In the genomic region with DNA sequence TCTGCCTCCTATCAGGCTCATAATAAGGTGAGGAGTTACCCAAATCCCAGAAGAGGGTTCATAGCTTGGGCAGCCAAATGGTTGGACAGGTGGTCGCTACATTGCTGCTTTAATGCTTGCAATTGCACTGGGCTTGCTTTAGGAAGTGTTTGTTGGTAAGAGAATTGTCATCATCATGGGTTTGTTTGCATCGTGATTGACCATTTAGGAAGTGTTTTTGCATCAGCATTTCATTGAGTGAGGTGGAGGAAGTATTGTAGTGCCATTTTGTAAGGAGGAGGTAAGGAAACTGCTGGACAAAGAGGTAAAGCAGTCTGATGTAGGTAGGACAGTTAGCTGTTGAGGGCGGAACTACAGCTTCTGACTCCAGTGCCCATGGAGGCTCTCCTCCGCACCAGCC, we compare ENCODE assay signal across 20 cellular contexts.
DNase-seq lines count a peak whose midpoint lies in the region; ATAC-seq, FAIRE-seq and TF ChIP-seq lines count a peak whose summit lies in the region.
"Had no signal": no experiment of that assay in that cellular context is flagged by ENCODE, and none has a peak within 500 bp of the region (broad histone marks: within the 10 kb centered on the region; RNA-seq: fewer than 3 reads in every experiment).

No MANE protein-coding gene starts in this region.

- peak overlapping the region; percentile 7 for H3K4me3 Mint-ChIP-seq in glutamatergic neuron (ENCODE audit: unreplicated experiment)

- H3K36me3 ChIP-seq in HepG2 (replicated peaks in 1 of 2; ENCODE audit: control insufficient read depth in 1 of 2, insufficient read depth in 2 of 2, low read length in 2 of 2) = peaks cover 0 to 5% of the 10 kb centered on the region in 2 experiments; a peak in 2 of 5 replicates
- H3K36me3 ChIP-seq in right lobe of liver = no peaks in the 10 kb centered on the region
- H3K36me3 ChIP-seq in neuronal stem cell (replicated peaks in 1 of 2; ENCODE audit: control insufficient read depth in 2 of 2, insufficient read depth in 2 of 2, low read length in 2 of 2) = peaks cover 0 to 6% of the 10 kb centered on the region in 2 donors
- H3K36me3 ChIP-seq: SJCRH30 had no signal

- WGBS in HepG2 (ENCODE audit: low lambda C conversion rate) = 99% methylated on average over 4 of the region's 4 CpGs
- 96% methylated on average over 4 of the region's 4 CpGs for WGBS in right lobe of liver (ENCODE audit: insufficient coverage, low coverage, low lambda C conversion rate, missing lambda C conversion rate)
- WGBS in neuronal stem cell (ENCODE audit: extremely low coverage in 2 of 2, insufficient read length in 2 of 2, insufficient replicate concordance in 1 of 2), 2 donors = no CpG with 5 or more reads among the region's 4 CpGs

- H4K8ac ChIP-seq in neuronal stem cell (ENCODE audit: low read depth, low read length) = no peak overlapping the region

- peak overlapping the region; percentile 74 for H3K27ac Mint-ChIP-seq in glutamatergic neuron (ENCODE audit: unreplicated experiment)

- POLR2A ChIA-PET in HepG2 (lab: Yijun Ruan, JAX) = no interaction called here

- peaks cover 7% of the 10 kb centered on the region for H3K4me1 ChIP-seq in HepG2 (ENCODE audit: insufficient read depth, low read length)
- H3K4me1 ChIP-seq in right lobe of liver = peaks cover 0 to 12% (median 4%) of the 10 kb centered on the region in 4 donors
- H3K4me1 ChIP-seq in neuronal stem cell (ENCODE audit: control insufficient read depth in 2 of 2, insufficient read depth in 1 of 2, low read depth in 1 of 2, low read length in 2 of 2) = peaks cover 5 to 8% of the 10 kb centered on the region in 2 donors

- H3K4me2 ChIP-seq in HepG2 (ENCODE audit: low read depth, low read length) (no peak overlapping the region), neuronal stem cell (ENCODE audit: insufficient read depth, low read length, poor library complexity, severe bottlenecking) (no peak overlapping the region)
- H3K4me2 ChIP-seq: PC-9 had no signal

- no peak for ATAC-seq in HepG2
- no peak for ATAC-seq in right lobe of liver
- no peak for ATAC-seq in HG03097 (IDR thresholded peaks at IDR 0.05; ENCODE audit: low FRiP score, unreplicated experiment)
- no peak for ATAC-seq in GM19328 (IDR thresholded peaks at IDR 0.05; ENCODE audit: unreplicated experiment)
- ATAC-seq: Right ventricle myocardium inferior, SK-N-SH treated with all-trans-retinoic acid at 6 μM for 48 hours had no signal

- H3K9me3 ChIP-seq in HepG2 (ENCODE audit: low read length) (no peaks in the 10 kb centered on the region), right lobe of liver (no peaks in the 10 kb centered on the region), neuronal stem cell (replicated peaks in 1 of 2; ENCODE audit: control insufficient read depth in 2 of 2, insufficient read depth in 1 of 2, low read depth in 1 of 2, low read length in 2 of 2) (no peaks in the 10 kb centered on the region)
- H3K9me3 ChIP-seq: SJCRH30 had no signal

- H3K9ac ChIP-seq in HepG2 (ENCODE audit: insufficient read depth, low read depth, low read length) (no peak overlapping the region), neuronal stem cell (ENCODE audit: low read depth, low read length, poor library complexity) (peak overlapping the region; percentile 15)

- peaks cover 18% of the 10 kb centered on the region; the same call in 1 of the 2 replicates for H4K20me1 ChIP-seq in HepG2 (ENCODE audit: insufficient read depth, low read length)

- BruUV-seq in HepG2 (replicated peaks; lab: Mats Ljungman, UMichigan) = no TSS peak

- TF ChIP-seq RAD21 in HepG2 (CRISPR knock-in tag; IDR thresholded peaks at IDR 0.05) = no peak

- intact Hi-C loops in HepG2 (cut with micrococcal nuclease; ENCODE audit: unreplicated experiment) (no loop called here), right lobe of liver (cut with DNase I) (no loop called here)

- peaks cover 82% of the 10 kb centered on the region for H3K79me2 ChIP-seq in HepG2 (ENCODE audit: insufficient read depth, low read length)

- no peak overlapping the region for H2AK5ac ChIP-seq in neuronal stem cell (ENCODE audit: low read depth, low read length)

- no peaks in the 10 kb centered on the region for H3K27me3 ChIP-seq in HepG2 (ENCODE audit: control insufficient read depth in 1 of 2, insufficient read depth in 2 of 2, low read length in 2 of 2)
- no peaks in the 10 kb centered on the region for H3K27me3 ChIP-seq in right lobe of liver
- no peaks in the 10 kb centered on the region for H3K27me3 ChIP-seq in neuronal stem cell (ENCODE audit: control insufficient read depth in 3 of 3, insufficient read depth in 3 of 3, low read depth in 1 of 3, low read length in 3 of 3)
- H3K27me3 ChIP-seq: SJCRH30 had no signal

- no peak overlapping the region for H4K91ac ChIP-seq in neuronal stem cell (ENCODE audit: low read depth, low read length, poor library complexity)

- H3K4me3 ChIP-seq in HepG2 (replicated peaks in 1 of 3; ENCODE audit: insufficient read depth in 1 of 3, low read depth in 2 of 3, low read length in 3 of 3) = no peak overlapping the region
- H3K4me3 ChIP-seq in right lobe of liver = no peak overlapping the region
- H3K4me3 ChIP-seq in neuronal stem cell (ENCODE audit: low read length in 2 of 2) = no peak overlapping the region
- H3K4me3 ChIP-seq: PC-9, SJCRH30 had no signal

- TF ChIP-seq EP300 in HepG2 (IDR thresholded peaks at IDR 0.05; ENCODE audit: low read depth in 2 of 2, low read length in 2 of 2) (no peak), HepG2 (CRISPR knock-in tag; IDR thresholded peaks at IDR 0.05; ENCODE audit: borderline replicate concordance) (no peak)

- H3K4me1 Mint-ChIP-seq in glutamatergic neuron (ENCODE audit: low read depth, unreplicated experiment) = peaks cover 66% of the 10 kb centered on the region

- H3K14ac ChIP-seq in neuronal stem cell (ENCODE audit: low read length) = no peak overlapping the region

- no peak for DNase-seq in HepG2 (ENCODE audit: low spot score)
- DNase-seq in right lobe of liver = no peak
- DNase-seq in glutamatergic neuron = no peak
- DNase-seq in neuronal stem cell (ENCODE audit: low spot score) = no peak
- DNase-seq in activated CD8-positive, alpha-beta memory T cell treated with anti-CD3 and anti-CD28 coated beads, Interleukin-2, amount 50 U/mL, for 48 hours = no peak
- DNase-seq: CD4-positive, CD25-positive, alpha-beta regulatory T cell; H7; NCI-H1105 treated with DMSO at 0.1 percent for 48 hours; NCI-H2029; NCI-H446; NCI-H524 treated with DMSO at 0.1 percent for 48 hours; NCI-H82; NK-92 treated with Interleukin-12 subunit alpha and Interleukin-12 subunit beta, amount 100 ng/mL, for 24 hours; PC-9; SJCRH30 had no signal

- no peak overlapping the region for H2BK5ac ChIP-seq in neuronal stem cell (ENCODE audit: low read length)

- H3K18ac ChIP-seq in neuronal stem cell (ENCODE audit: low read length) = peak overlapping the region; percentile 58

- in situ Hi-C loops in HepG2 (cut with HindIII; ENCODE audit: extremely low pct_ligation_motif_present, low pct_unique_long_range_greater_than_20kb) = loop anchor here (25.0 kb wide), 1 partner anchor 316 kb away; no protein-coding TSS in a partner anchor

- peaks cover 12% of the 10 kb centered on the region for H3K27me3 Mint-ChIP-seq in glutamatergic neuron (ENCODE audit: unreplicated experiment)
- H3K27me3 Mint-ChIP-seq: CD4-positive, CD25-positive, alpha-beta regulatory T cell had no signal

- H3K4ac ChIP-seq in neuronal stem cell (ENCODE audit: low read length) = no peak overlapping the region

- TF ChIP-seq CTCF in HepG2 (CRISPR knock-in tag; IDR thresholded peaks at IDR 0.05) (no peak), right lobe of liver (IDR thresholded peaks at IDR 0.05) (no peak), glutamatergic neuron (IDR thresholded peaks at IDR 0.05; ENCODE audit: partially characterized antibody, unreplicated experiment) (no peak)

- H3K23ac ChIP-seq in neuronal stem cell (ENCODE audit: low read depth, low read length, poor library complexity) = no peak overlapping the region

- H2AFZ ChIP-seq in HepG2 (ENCODE audit: low read length) (no peak overlapping the region), neuronal stem cell (ENCODE audit: low read length) (no peak overlapping the region)
- H2AFZ ChIP-seq: PC-9 had no signal

- H2BK12ac ChIP-seq in neuronal stem cell (ENCODE audit: low read length) = no peak overlapping the region

- no peak overlapping the region for H3K27ac ChIP-seq in HepG2 (ENCODE audit: extremely low read length, insufficient read depth, low read length)
- H3K27ac ChIP-seq in right lobe of liver = no peak overlapping the region
- H3K27ac ChIP-seq in neuronal stem cell (replicated peaks; ENCODE audit: low read length) = no peak overlapping the region
- H3K27ac ChIP-seq: 22Rv1, PC-9, SJCRH30 had no signal

- no peaks in the 10 kb centered on the region for H3K36me3 Mint-ChIP-seq in glutamatergic neuron (ENCODE audit: unreplicated experiment)

- FAIRE-seq in HepG2 (lab: Jason Lieb, UNC) = peak; percentile 37

- TF ChIP-seq POLR2A in HepG2 (IDR thresholded peaks at IDR 0.05; ENCODE audit: insufficient read depth in 1 of 2, low read depth in 2 of 2, low read length in 2 of 2) = no peak
- TF ChIP-seq POLR2A in right lobe of liver (IDR thresholded peaks at IDR 0.05) = no peak

- peaks cover 5% of the 10 kb centered on the region for H3K79me1 ChIP-seq in neuronal stem cell (ENCODE audit: low read depth, low read length)

- no peak overlapping the region for H2BK15ac ChIP-seq in neuronal stem cell (ENCODE audit: low read length)

- CTCF ChIA-PET in HepG2 (lab: Yijun Ruan, JAX; ENCODE audit: low intra/inter-chr PET ratio, low total read pairs) = no interaction called here

- H2BK120ac ChIP-seq in neuronal stem cell (ENCODE audit: low read depth, low read length) = no peak overlapping the region

- H3K9me3 Mint-ChIP-seq in glutamatergic neuron (ENCODE audit: unreplicated experiment) = peaks cover 15% of the 10 kb centered on the region
- H3K9me3 Mint-ChIP-seq: CD4-positive, CD25-positive, alpha-beta regulatory T cell had no signal

TF ChIP-seq in HepG2, 621 proteins besides CTCF, POLR2A, EP300 and RAD21 (continues in another document):
- TF ChIP-seq, protein P1, sequence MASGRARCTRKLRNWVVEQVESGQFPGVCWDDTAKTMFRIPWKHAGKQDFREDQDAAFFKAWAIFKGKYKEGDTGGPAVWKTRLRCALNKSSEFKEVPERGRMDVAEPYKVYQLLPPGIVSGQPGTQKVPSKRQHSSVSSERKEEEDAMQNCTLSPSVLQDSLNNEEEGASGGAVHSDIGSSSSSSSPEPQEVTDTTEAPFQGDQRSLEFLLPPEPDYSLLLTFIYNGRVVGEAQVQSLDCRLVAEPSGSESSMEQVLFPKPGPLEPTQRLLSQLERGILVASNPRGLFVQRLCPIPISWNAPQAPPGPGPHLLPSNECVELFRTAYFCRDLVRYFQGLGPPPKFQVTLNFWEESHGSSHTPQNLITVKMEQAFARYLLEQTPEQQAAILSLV (CRISPR knock-in tag; IDR thresholded peaks at IDR 0.05; ENCODE audit: borderline replicate concordance) = no peak
